ENCODE assay signal across 29 cellular contexts in genomic region chr12:114697246-114697716, GRCh38. TPM values are rescaled to one million over a fixed set of nuclear protein-coding genes. Genes with fewer than 3 reads are reported as not detected.
DNase-seq lines count a peak whose midpoint lies in the region; ATAC-seq, FAIRE-seq and TF ChIP-seq lines count a peak whose summit lies in the region.
"Had no signal": no experiment of that assay in that cellular context is flagged by ENCODE, and none has a peak within 500 bp of the region (broad histone marks: within the 10 kb centered on the region; RNA-seq: fewer than 3 reads in every experiment).

No MANE protein-coding gene starts in this region.

- no peak overlapping the region for H3K27ac ChIP-seq in coronary artery
- no peak overlapping the region for H3K27ac ChIP-seq in kidney (ENCODE audit: low read depth in 2 of 2, low read length in 2 of 2)
- H3K27ac ChIP-seq: A549, BLaER1, cardiac muscle cell, upper lobe of left lung had no signal

- no peak for ATAC-seq in omental fat pad (ENCODE audit: low FRiP score)
- no peak for ATAC-seq in natural killer cell
- ATAC-seq: A549; activated CD4-positive, alpha-beta T cell treated with anti-CD3 and anti-CD28 coated beads for 36 hours; activated T-cell treated with anti-CD3 and anti-CD28 coated beads, Interleukin-2, amount 50 U/mL, for 4 hours; left colon; SK-N-SH treated with all-trans-retinoic acid at 6 μM for 48 hours had no signal

- intact Hi-C loops in kidney (cut with DNase I) (no loop called here), natural killer cell (cut with micrococcal nuclease) (no loop called here)

- H3K36me3 Mint-ChIP-seq in natural killer cell, result no peaks in the 10 kb centered on the region

- H3K4me3 ChIP-seq in coronary artery (peak overlapping the region; percentile 52), kidney (ENCODE audit: low read length in 2 of 2) (no peak overlapping the region)
- H3K4me3 ChIP-seq: A549, BLaER1, HAP-1 had no signal

- H3K4me1 ChIP-seq in ES-I3 (ENCODE audit: insufficient read depth, low read length), result peaks cover 28% of the 10 kb centered on the region
- H3K4me1 ChIP-seq in kidney (ENCODE audit: control insufficient read depth in 1 of 2, insufficient read depth in 1 of 2, low read depth in 1 of 2, low read length in 2 of 2), result no peaks in the 10 kb centered on the region
- H3K4me1 ChIP-seq: A549 had no signal

- H3K27ac Mint-ChIP-seq in natural killer cell, result no peak overlapping the region
- H3K27ac Mint-ChIP-seq: activated CD4-positive, alpha-beta T cell treated with anti-CD3 and anti-CD28 coated beads for 36 hours had no signal

- TF ChIP-seq CTCF in coronary artery (IDR thresholded peaks at IDR 0.05) (no peak), kidney (IDR thresholded peaks at IDR 0.05; ENCODE audit: borderline replicate concordance, extremely low read depth, insufficient read depth) (no peak), omental fat pad (IDR thresholded peaks at IDR 0.05) (no peak), natural killer cell (IDR thresholded peaks at IDR 0.05) (no peak)

- H3K9me3 ChIP-seq in ES-I3 (ENCODE audit: control insufficient read depth, insufficient read depth, low read length), result no peaks in the 10 kb centered on the region
- no peaks in the 10 kb centered on the region for H3K9me3 ChIP-seq in kidney (ENCODE audit: control insufficient read depth in 1 of 2, low read length in 2 of 2)
- H3K9me3 ChIP-seq: A549, HAP-1, upper lobe of left lung had no signal

- H3K4me3 Mint-ChIP-seq in natural killer cell, result no peak overlapping the region
- H3K4me3 Mint-ChIP-seq: activated CD4-positive, alpha-beta T cell treated with anti-CD3 and anti-CD28 coated beads for 36 hours; activated T-cell treated with anti-CD3 and anti-CD28 coated beads, Interleukin-2, amount 50 U/mL, for 4 hours had no signal

- H3K27me3 Mint-ChIP-seq in natural killer cell (ENCODE audit: low read depth in 2 of 2), result peaks cover 73 to 80% of the 10 kb centered on the region in 2 donors

- no peak for FAIRE-seq in kidney (lab: Jason Lieb, UNC)
- no peak for FAIRE-seq in RCC 7860 (lab: Jason Lieb, UNC)
- FAIRE-seq: A549 had no signal

- H3K4me1 Mint-ChIP-seq in natural killer cell, result no peaks in the 10 kb centered on the region

- no peaks in the 10 kb centered on the region for H3K36me3 ChIP-seq in ES-I3 (ENCODE audit: insufficient read depth, low read length)
- H3K36me3 ChIP-seq in kidney (ENCODE audit: control insufficient read depth in 1 of 2, insufficient read depth in 2 of 2, low read length in 2 of 2), result no peaks in the 10 kb centered on the region
- H3K36me3 ChIP-seq: BLaER1, cardiac muscle cell, HAP-1, upper lobe of left lung had no signal

- DNase-seq in coronary artery (ENCODE audit: low spot score) (no peak), kidney (peak; percentile 41), retina (peak; percentile 59), omental fat pad (ENCODE audit: low spot score) (no peak), RCC 7860 (ENCODE audit: low spot score) (no peak), natural killer cell (no peak)
- DNase-seq in stimulated activated CD4-positive, alpha-beta T cell treated with anti-CD3 and anti-CD28 coated beads, Interleukin-4, amount 100 ng/mL, for 24 hours, result no peak
- DNase-seq: activated CD4-positive, alpha-beta T cell treated with anti-CD3 and anti-CD28 coated beads for 36 hours; activated naive CD4-positive, alpha-beta T cell; activated T-cell treated with anti-CD3 and anti-CD28 coated beads, Interleukin-2, amount 50 U/mL, for 4 hours; dermis blood vessel endothelial cell; DMS79; glutamatergic neuron; left colon; NCI-H1092 treated with DMSO at 0.1 percent for 48 hours; NCI-H2081; NCI-H345; NCI-H82; posterior cingulate gyrus; T-helper 2 cell; upper lobe of left lung had no signal

- H3K9ac ChIP-seq in ES-I3 (ENCODE audit: low read depth, low read length) (peak overlapping the region; percentile 44; the same call in 1 of the 2 replicates), kidney (ENCODE audit: low read length in 2 of 2) (no peak overlapping the region)
- H3K9ac ChIP-seq: BLaER1 had no signal

- H3K9me3 Mint-ChIP-seq in natural killer cell, result peaks cover 0 to 1% of the 10 kb centered on the region in 2 donors
- H3K9me3 Mint-ChIP-seq: activated T-cell treated with anti-CD3 and anti-CD28 coated beads, Interleukin-2, amount 50 U/mL, for 4 hours had no signal

RNA-seq across cellular contexts. Expression of gene TBX3, which starts 13.3 kb away (rescaled TPM):
- 18.0 TPM for total RNA-seq in kidney
- 10.5 TPM for polyA plus RNA-seq in kidney (ENCODE audit: insufficient read depth, low read depth, low replicate concordance)
- 10 to 100 TPM; 14.0 to 44.8 (median 17.6) TPM for total RNA-seq in omental fat pad
- under 1 TPM in 1 of 3 donors, not detected in 2; 0.05 TPM for total RNA-seq in natural killer cell
- total RNA-seq: activated CD4-positive, alpha-beta T cell treated with anti-CD3 and anti-CD28 coated beads for 36 hours; activated CD8-positive, alpha-beta memory T cell treated with anti-CD3 and anti-CD28 coated beads for 36 hours had no signal
- polyA plus RNA-seq: neural cell had no signal

Comparison
In these comparisons a context has a peak if more than half of its experiments do, and no peak if none do; other contexts are left out.
1. DNase-seq: peak in kidney (single experiment) and retina (single experiment); none in coronary artery (single experiment), omental fat pad (single experiment), RCC 7860 (single experiment), natural killer cell (single experiment) and stimulated activated CD4-positive, alpha-beta T cell treated with anti-CD3 and anti-CD28 coated beads, Interleukin-4, amount 100 ng/mL, for 24 hours (single experiment).
2. RNA of gene TBX3, which starts 13.3 kb away (total RNA-seq): 14.0 to 44.8 TPM in omental fat pad and 18.0 TPM in kidney (single experiment); 0.05 TPM in natural killer cell; every median in the first group is over 10 times any median in the second.